In genomic region chr12:32450768-32451167, GRCh38 we compare ENCODE assay signal across 27 cellular contexts. TPM values are rescaled to one million over a fixed set of nuclear protein-coding genes. Genes with fewer than 3 reads are reported as not detected.
DNase-seq lines count a peak whose midpoint lies in the region; ATAC-seq, FAIRE-seq and TF ChIP-seq lines count a peak whose summit lies in the region.
"Had no signal": no experiment of that assay in that cellular context is flagged by ENCODE, and none has a peak within 500 bp of the region (broad histone marks: within the 10 kb centered on the region; RNA-seq: fewer than 3 reads in every experiment).

No MANE protein-coding gene starts in this region.

- no peaks in the 10 kb centered on the region for H3K9me1 ChIP-seq in K562 (ENCODE audit: control insufficient read depth, insufficient read depth, low read length)

- H3K9me2 ChIP-seq in hepatocyte (replicated peaks; ENCODE audit: insufficient read depth), result no peaks in the 10 kb centered on the region

- H3K9me3 Mint-ChIP-seq in MCF 10A (ENCODE audit: unreplicated experiment), result no peaks in the 10 kb centered on the region
- H3K9me3 Mint-ChIP-seq: activated CD4-positive, alpha-beta T cell treated with anti-CD3 and anti-CD28 coated beads, Interleukin-2, amount 10 ng/mL, durations not matched to agents 24 days and 14 days had no signal

- dilution Hi-C loops in mammary epithelial cell (cut with HindIII; ENCODE audit: low sequenced_read_pairs), result loop anchor here (5.0 kb wide), 1 partner anchor 272 kb away; no protein-coding TSS in a partner anchor

- H3K9ac ChIP-seq in mammary epithelial cell (ENCODE audit: insufficient read depth, low read length) (no peak overlapping the region), K562 (ENCODE audit: insufficient read depth in 1 of 2, low read depth in 2 of 2, low read length in 2 of 2) (no peak overlapping the region)

- H4K20me1 ChIP-seq in mammary epithelial cell (ENCODE audit: insufficient read depth, low read length) (no peaks in the 10 kb centered on the region), K562 (replicated peaks; ENCODE audit: control insufficient read depth, insufficient read depth, low read length) (no peaks in the 10 kb centered on the region), hepatocyte (ENCODE audit: insufficient read depth, poor library complexity, severe bottlenecking) (no peaks in the 10 kb centered on the region)

- peak overlapping the region; percentile 35 for H3K27ac Mint-ChIP-seq in MCF 10A (ENCODE audit: low read depth, unreplicated experiment)
- H3K27ac Mint-ChIP-seq: activated CD4-positive, alpha-beta T cell treated with anti-CD3 and anti-CD28 coated beads, Interleukin-2, amount 10 ng/mL, durations not matched to agents 24 days and 14 days had no signal

- TF ChIP-seq POLR2A in K562 (conservative IDR thresholded peaks at IDR 0.05) (no peak), transverse colon (IDR thresholded peaks at IDR 0.05) (no peak)

- in situ Hi-C loops in mammary epithelial cell (cut with MboI; ENCODE audit: low sequenced_read_pairs in 2 of 2), result loop anchor here in 1 of 2 donors (10.0 kb wide), 1 partner anchor 204 kb away; no protein-coding TSS in a partner anchor
- in situ Hi-C loops in K562 (cut with MboI), result loop anchor here (10.0 kb wide), 1 partner anchor 1574 kb away; the partner anchor contains the start of gene ALG10
- in situ Hi-C loops in transverse colon (cut with MboI; ENCODE audit: low pct_ligation_motif_present in 1 of 4, low pct_unique_long_range_greater_than_20kb in 1 of 4, low sequenced_read_pairs in 3 of 4), result loop anchor here in 3 of 4 donors (10.0 to 25.0 kb wide), 4 partner anchors 112 to 224 kb away; partner anchors contain the start of gene DNM1L (in 1 of the 3)

- ATAC-seq in K562, result 0 out of 3 replicates have a peak, but pooled peaks have one; percentile 37
- ATAC-seq in HG03354 (IDR thresholded peaks at IDR 0.05; ENCODE audit: poor library complexity, severe bottlenecking, unreplicated experiment), result no peak
- ATAC-seq: PC-3, SK-N-SH treated with all-trans-retinoic acid at 6 μM for 48 hours had no signal

- peaks cover 68% of the 10 kb centered on the region for H3K4me1 Mint-ChIP-seq in MCF 10A (ENCODE audit: insufficient read depth, unreplicated experiment)

- BruUV-seq in MCF 10A (replicated peaks; lab: Mats Ljungman, UMichigan), result no TSS peak
- BruUV-seq in mammary epithelial cell (replicated peaks; lab: Mats Ljungman, UMichigan), result no TSS peak
- BruUV-seq in K562 (replicated peaks; lab: Mats Ljungman, UMichigan), result no TSS peak

- TF ChIP-seq RAD21 in K562 (CRISPR knock-in tag; conservative IDR thresholded peaks at IDR 0.05 in 1 of 2, IDR thresholded peaks at IDR 0.05 in 1 of 2), result no peak

- TF ChIP-seq EP300 in K562 (IDR thresholded peaks at IDR 0.05; ENCODE audit: low read length) (no peak), transverse colon (IDR thresholded peaks at IDR 0.05; ENCODE audit: low read depth) (no peak)

- H3K27me3 ChIP-seq in mammary epithelial cell (ENCODE audit: insufficient read depth, low read length), result no peaks in the 10 kb centered on the region
- no peaks in the 10 kb centered on the region; a peak in 1 of 5 replicates for H3K27me3 ChIP-seq in K562 (ENCODE audit: control insufficient read depth in 2 of 2, insufficient read depth in 2 of 2, low read length in 2 of 2)
- H3K27me3 ChIP-seq in hepatocyte, result no peaks in the 10 kb centered on the region
- H3K27me3 ChIP-seq in transverse colon, result no peaks in the 10 kb centered on the region
- H3K27me3 ChIP-seq: tibial artery had no signal

- no peak for DNase-seq in MCF 10A (ENCODE audit: unreplicated experiment)
- no peak for DNase-seq in mammary epithelial cell
- no peak for DNase-seq in K562 (ENCODE audit: extremely low read depth in 1 of 4, low spot score in 3 of 4)
- DNase-seq in hepatocyte (ENCODE audit: low spot score), result no peak
- DNase-seq in transverse colon, result peak; percentile 22
- DNase-seq in COR-L47 (lab: John Stamatoyannopoulos, UW), result no peak
- no peak for DNase-seq in DMS 273 (lab: John Stamatoyannopoulos, UW; ENCODE audit: unreplicated experiment)
- DNase-seq: activated CD4-positive, alpha-beta T cell treated with anti-CD3 and anti-CD28 coated beads, Interleukin-2, amount 10 ng/mL, durations not matched to agents 24 days and 14 days; activated CD8-positive, alpha-beta memory T cell treated with anti-CD3 and anti-CD28 coated beads, Interleukin-2, amount 50 U/mL, for 4 hours; activated effector memory CD4-positive, alpha-beta T cell treated with anti-CD3 and anti-CD28 coated beads, Interleukin-2, amount 50 U/mL, for 16 hours; caudate nucleus; DMS79; effector CD4-positive, alpha-beta T cell; KG1; NCI-H1105 treated with DMSO at 0.1 percent for 48 hours; NCI-H2171 treated with DMSO at 0.1 percent for 48 hours; NCI-H748 treated with DMSO at 0.1 percent for 48 hours; nucleus accumbens; PC-3; retina; stimulated activated naive CD4-positive, alpha-beta T cell had no signal

- CTCF ChIA-PET in MCF 10A (lab: Yijun Ruan, JAX), result interaction anchor here (1.4 kb wide), 1 partner anchor 51 kb away, joined by 5 read pairs; the partner anchor contains the start of gene FGD4
- CTCF ChIA-PET in mammary epithelial cell (lab: Charles Lee; ENCODE audit: low non-redundant PET), result no interaction called here
- CTCF ChIA-PET in K562 (lab: Yijun Ruan, JAX; ENCODE audit: low intra/inter-chr PET ratio), result no interaction called here

- H3K27me3 Mint-ChIP-seq in MCF 10A (ENCODE audit: insufficient read depth, unreplicated experiment), result no peaks in the 10 kb centered on the region

- no peak overlapping the region for H2AFZ ChIP-seq in mammary epithelial cell (ENCODE audit: low read depth, low read length)
- H2AFZ ChIP-seq in K562 (ENCODE audit: low read depth, low read length), result no peak overlapping the region
- no peak overlapping the region for H2AFZ ChIP-seq in hepatocyte

- H3K4me1 ChIP-seq in mammary epithelial cell (ENCODE audit: insufficient read depth, low read length), result peaks cover 75% of the 10 kb centered on the region
- H3K4me1 ChIP-seq in K562 (replicated peaks in 1 of 2; ENCODE audit: control insufficient read depth in 2 of 2, insufficient read depth in 2 of 2, low read length in 2 of 2), result 0 out of 5 replicates have a peak, but pooled peaks cover 0 to 4% of the 10 kb centered on the region in 2 experiments
- peaks cover 37% of the 10 kb centered on the region for H3K4me1 ChIP-seq in hepatocyte (ENCODE audit: insufficient read depth)
- H3K4me1 ChIP-seq in transverse colon, result peaks cover 12 to 63% (median 30%) of the 10 kb centered on the region in 4 donors

- H3K4me3 ChIP-seq in mammary epithelial cell (replicated peaks in 1 of 3; ENCODE audit: insufficient read depth in 1 of 3, low read depth in 2 of 3, low read length in 3 of 3) (no peak overlapping the region), K562 (no peak overlapping the region), hepatocyte (no peak overlapping the region), transverse colon (no peak overlapping the region)
- H3K4me3 ChIP-seq: tibial artery had no signal

- TF ChIP-seq CTCF in MCF 10A (IDR thresholded peaks at IDR 0.05; ENCODE audit: unreplicated experiment), result no peak
- no peak for TF ChIP-seq CTCF in mammary epithelial cell (conservative IDR thresholded peaks at IDR 0.05 in 1 of 2, IDR thresholded peaks at IDR 0.05 in 1 of 2; ENCODE audit: extremely low read depth in 1 of 2, insufficient read depth in 1 of 2, low read depth in 1 of 2, low read length in 2 of 2)
- TF ChIP-seq CTCF in K562 (IDR thresholded peaks at IDR 0.05 in 2 of 3, conservative IDR thresholded peaks at IDR 0.05 in 1 of 3; ENCODE audit: insufficient read depth in 2 of 3, low read depth in 1 of 3, low read length in 3 of 3), result no peak
- no peak for TF ChIP-seq CTCF in hepatocyte (IDR thresholded peaks at IDR 0.05; ENCODE audit: poor library complexity)
- no peak for TF ChIP-seq CTCF in transverse colon (IDR thresholded peaks at IDR 0.05)

- no peak for FAIRE-seq in K562 (lab: Jason Lieb, UNC)
- FAIRE-seq: H54, TTC549 had no signal

- H3K36me3 ChIP-seq in mammary epithelial cell (ENCODE audit: insufficient read depth, low read length) (no peaks in the 10 kb centered on the region), K562 (ENCODE audit: control insufficient read depth, insufficient read depth, low read length) (no peaks in the 10 kb centered on the region), hepatocyte (replicated peaks; ENCODE audit: insufficient read depth, low read depth) (no peaks in the 10 kb centered on the region), transverse colon (no peaks in the 10 kb centered on the region)
- H3K36me3 ChIP-seq: tibial artery had no signal

- H3K27ac ChIP-seq in mammary epithelial cell (ENCODE audit: insufficient read depth, low read depth, low read length) (no peak overlapping the region), K562 (ENCODE audit: extremely low read depth, low read depth, low read length) (no peak overlapping the region), hepatocyte (peak overlapping the region; percentile 24), transverse colon (peak overlapping the region in 1 of 4 donors; percentile 15)
- H3K27ac ChIP-seq: C4-2B, tibial artery had no signal

- intact Hi-C loops in MCF 10A (cut with micrococcal nuclease) (loop anchor here (10.0 kb wide), 1 partner anchor 336 kb away; no protein-coding TSS in a partner anchor), mammary epithelial cell (cut with micrococcal nuclease) (loop anchor here (5.0 kb wide), 1 partner anchor 287 kb away; no protein-coding TSS in a partner anchor), K562 (cut with micrococcal nuclease) (loop anchor here (10.0 kb wide), 1 partner anchor 1574 kb away; the partner anchor contains the start of gene ALG10), transverse colon (cut with DNase I; ENCODE audit: low total_unique reads) (loop anchor here (10.0 kb wide), 1 partner anchor 224 kb away; the partner anchor contains the start of gene DNM1L)

- POLR2A ChIA-PET in MCF 10A (lab: Yijun Ruan, JAX) (interaction anchor here (1.2 to 4.2 kb wide), 4 partner anchors 10 to 85 kb away, joined by 3 to 22 read pairs (median 4); partner anchors contain the start of gene FGD4), K562 (lab: Yijun Ruan, JAX) (no interaction called here)

- no peak overlapping the region for H3K4me2 ChIP-seq in mammary epithelial cell (ENCODE audit: insufficient read depth, low read depth, low read length)
- no peak overlapping the region for H3K4me2 ChIP-seq in K562 (ENCODE audit: insufficient read depth, low read length)
- no peak overlapping the region for H3K4me2 ChIP-seq in hepatocyte

- H3K9me3 ChIP-seq in mammary epithelial cell (replicated peaks; ENCODE audit: insufficient read depth, low read length), result no peaks in the 10 kb centered on the region
- H3K9me3 ChIP-seq in K562 (replicated peaks; ENCODE audit: control insufficient read depth, insufficient read depth, low read depth, low read length), result no peaks in the 10 kb centered on the region
- H3K9me3 ChIP-seq in hepatocyte (ENCODE audit: low read depth), result no peaks in the 10 kb centered on the region
- H3K9me3 ChIP-seq in transverse colon, result no peaks in the 10 kb centered on the region
- H3K9me3 ChIP-seq: tibial artery had no signal

- peaks cover 90% of the 10 kb centered on the region for H3K79me2 ChIP-seq in mammary epithelial cell (ENCODE audit: insufficient read depth, low read length)
- H3K79me2 ChIP-seq in K562 (ENCODE audit: control insufficient read depth, insufficient read depth, low read length), result no peaks in the 10 kb centered on the region
- peaks cover 75% of the 10 kb centered on the region for H3K79me2 ChIP-seq in hepatocyte

- H3K36me3 Mint-ChIP-seq in MCF 10A (ENCODE audit: insufficient read depth, unreplicated experiment), result peaks cover 27% of the 10 kb centered on the region

- WGBS in mammary epithelial cell (ENCODE audit: low coverage, missing lambda C conversion rate), result 100% methylated on average over 1 of the region's 1 CpG
- WGBS in K562 (ENCODE audit: insufficient coverage, low coverage, missing lambda C conversion rate), result 6% methylated on average over 1 of the region's 1 CpG
- 96% methylated on average over 1 of the region's 1 CpG for WGBS in hepatocyte (ENCODE audit: low lambda C conversion rate, missing lambda C conversion rate)
- WGBS in transverse colon (ENCODE audit: low coverage in 1 of 2), 2 donors, result 60 to 86% methylated on average over 1 of the region's 1 CpG

- no peak overlapping the region for H3K4me3 Mint-ChIP-seq in MCF 10A (ENCODE audit: unreplicated experiment)
- H3K4me3 Mint-ChIP-seq: activated CD4-positive, alpha-beta T cell treated with anti-CD3 and anti-CD28 coated beads, Interleukin-2, amount 10 ng/mL, durations not matched to agents 24 days and 14 days had no signal

RNA-seq across cellular contexts. Expression of gene FGD4, which starts 51.4 kb away (rescaled TPM):
- 32.5 and 34.7 TPM in 2 replicates for total RNA-seq in MCF 10A (2022)
- total RNA-seq in mammary epithelial cell, result 10 to 100 TPM; 20.8 to 35.3 TPM
- 11.1 TPM for polyA plus RNA-seq in mammary epithelial cell
- polyA minus RNA-seq in mammary epithelial cell, result 62.7 TPM
- 0.88 and 1.0 TPM in 2 replicates for total RNA-seq in K562 (2011; cell fraction: chromatin; rRNA removed; ENCODE audit: low replicate concordance)
- total RNA-seq in K562 (2011; cell fraction: nucleolus; rRNA removed), result 0.26 and 0.33 TPM in 2 replicates
- total RNA-seq in K562 (2011; cell fraction: nucleoplasm; rRNA removed), result 0.22 and 0.76 TPM in 2 replicates
- 0.05 and 0.78 TPM in 2 replicates for total RNA-seq in K562 (2014; rRNA removed)
- 0.35 and 0.51 TPM in 2 replicates for total RNA-seq in K562 (2014; rRNA removed; fragmentation: Illumina TruSeq; extraction: Trizol)
- 0.19 and 0.36 TPM in 2 replicates for total RNA-seq in K562 (2015; rRNA removed; fragmentation: Illumina TruSeq; extraction: Trizol)
- 0.22 and 0.83 TPM in 2 replicates for total RNA-seq in K562 (2021)
- polyA plus RNA-seq in K562 (2011; rRNA removed), result 0.46 and 1.2 TPM in 2 replicates
- polyA plus RNA-seq in K562 (2011; cell fraction: cytosol; rRNA removed), result 0.16 and 0.34 TPM in 2 replicates
- polyA plus RNA-seq in K562 (2011; cell fraction: nucleus; rRNA removed), result 0.20 and 1.1 TPM in 2 replicates
- 0.14 and 0.22 TPM in 2 replicates for polyA plus RNA-seq in K562 (2012)
- 0.21 and 0.27 TPM in 2 replicates for polyA plus RNA-seq in K562 (2014; fragmentation: Illumina TruSeq; extraction: Trizol)
- under 1 TPM; 0.08 to 0.10 TPM for polyA plus RNA-seq in K562 (2014; fragmentation: Nextera tagmentation; extraction: Ambion mirVana)
- 0.03 and 0.44 TPM in 2 replicates for polyA plus RNA-seq in K562 (2014; rRNA removed)
- polyA minus RNA-seq in K562 (2011; rRNA and poly(A)+ RNA removed), result 1.1 and 4.9 TPM in 2 replicates
- polyA minus RNA-seq in K562 (2011; cell fraction: cytosol; rRNA and poly(A)+ RNA removed), result 1.9 TPM in 1 of 2 replicates, not detected in the other
- 0.13 and 2.7 TPM in 2 replicates for polyA minus RNA-seq in K562 (2011; cell fraction: nucleus; rRNA and poly(A)+ RNA removed)
- total RNA-seq in hepatocyte, result 38.3 and 41.5 TPM in 2 replicates
- polyA plus RNA-seq in hepatocyte, result 15.2 and 17.1 TPM in 2 replicates
- total RNA-seq in transverse colon, result 100 to 1,000 TPM in 1 of 4 donors, 10 to 100 TPM in 3; 80.2 to 132 (median 98.2) TPM

Comparison
In these comparisons a context has a peak if more than half of its experiments do, and no peak if none do; other contexts are left out.
1. RNA of gene FGD4, which starts 51.4 kb away (total RNA-seq): 80.2 to 132 TPM in transverse colon, 38.3 to 41.5 TPM in hepatocyte, 20.8 to 35.3 TPM in mammary epithelial cell and 32.5 to 34.7 TPM in MCF 10A; 0.05 to 1.0 TPM in K562; every median in the first group is over 10 times any median in the second.